In genomic region chr1:19775317-19775716, GRCh38 we compare ENCODE assay signal across 1 cellular context.
TF ChIP-seq lines count a peak whose summit lies in the region.

No MANE protein-coding gene starts in this region.

TF ChIP-seq in HepG2, 621 proteins besides CTCF, POLR2A, EP300 and RAD21:
- no peak for TF ChIP-seq ZBTB37 (CRISPR knock-in tag; IDR thresholded peaks at IDR 0.05)
- TF ChIP-seq ZBTB40 (IDR thresholded peaks at IDR 0.05): 0 out of 2 replicates have a peak, but pooled peaks have one; percentile 15
- peak; percentile 88 for TF ChIP-seq ZBTB40 (CRISPR knock-in tag; IDR thresholded peaks at IDR 0.05)
- no peak for TF ChIP-seq TEAD3 (CRISPR knock-in tag; optimal IDR thresholded peaks at IDR 0.05; ENCODE audit: borderline replicate concordance)
- no peak for TF ChIP-seq ZNF788 (CRISPR knock-in tag; IDR thresholded peaks at IDR 0.05; ENCODE audit: borderline replicate concordance)
